In the genomic region with DNA sequence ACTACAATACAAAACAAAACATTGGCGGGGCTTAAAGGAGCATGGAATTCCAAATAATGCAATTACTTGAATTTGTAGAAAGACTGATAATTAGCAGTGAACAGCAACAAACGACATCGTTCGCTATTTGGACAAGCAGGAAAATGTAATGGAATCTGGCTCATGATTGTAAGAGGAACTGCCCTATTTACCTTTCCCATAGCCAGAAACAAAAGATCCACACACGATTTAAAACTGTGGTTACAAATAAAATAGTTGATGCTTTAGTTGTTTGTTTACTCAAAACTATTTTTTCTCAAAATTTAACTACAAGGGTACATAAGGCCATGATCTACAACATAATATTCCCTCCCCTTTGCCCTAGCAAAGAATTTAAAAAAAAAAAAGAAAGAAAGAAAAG, we compare ENCODE assay signal across 1 cellular context.
TF ChIP-seq lines count a peak whose summit lies in the region.

No MANE protein-coding gene starts in this region.

TF ChIP-seq in endothelial cell of umbilical vein, 7 proteins besides CTCF, POLR2A, EP300 and RAD21:
- TF ChIP-seq MAX (IDR thresholded peaks at IDR 0.05; ENCODE audit: insufficient read depth, insufficient read length) (no peak), POLR2AphosphoS5 (IDR thresholded peaks at IDR 0.05; ENCODE audit: insufficient read depth, low read depth, low read length) (no peak), GATA2 (IDR thresholded peaks at IDR 0.05; ENCODE audit: insufficient read depth, insufficient read length, low read depth, low read length) (no peak), EZH2 (IDR thresholded peaks at IDR 0.05; ENCODE audit: borderline replicate concordance, low read depth, low read length, severe bottlenecking) (no peak), FOS (IDR thresholded peaks at IDR 0.05; ENCODE audit: borderline replicate concordance, insufficient read depth, low read length) (no peak), JUN (IDR thresholded peaks at IDR 0.05; ENCODE audit: borderline replicate concordance, insufficient read depth, insufficient read length, low read depth) (no peak), MYC (IDR thresholded peaks at IDR 0.05; ENCODE audit: low read depth, low read length) (no peak)
